In the genomic region with DNA sequence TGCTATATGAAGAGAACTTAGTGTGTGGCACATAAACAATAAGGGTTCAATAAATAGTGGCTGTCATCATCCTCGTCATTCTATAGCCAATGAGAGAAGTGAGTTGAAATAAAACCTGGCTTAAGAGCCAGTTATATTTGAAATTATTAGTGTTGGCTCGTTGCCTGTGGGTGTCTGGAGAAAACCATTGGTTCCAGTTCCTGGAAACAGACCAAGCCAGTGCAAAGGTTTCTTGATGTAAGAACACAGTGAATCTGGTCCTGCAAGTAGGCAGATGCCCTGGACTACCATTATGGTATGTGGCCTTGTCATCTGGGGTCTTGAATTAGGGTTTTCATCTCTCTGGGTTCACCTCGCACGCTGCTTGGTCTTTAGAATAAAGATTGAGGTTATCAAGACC, we compare ENCODE assay signal across 22 cellular contexts.
"Had no signal": no experiment of that assay in that cellular context is flagged by ENCODE, and none has a peak within 500 bp of the region (broad histone marks: within the 10 kb centered on the region; RNA-seq: fewer than 3 reads in every experiment).

No MANE protein-coding gene starts in this region.

- H3K27me3 Mint-ChIP-seq: activated naive CD8-positive, alpha-beta T cell treated with anti-CD3 and anti-CD28 coated beads for 36 hours; naive thymus-derived CD4-positive, alpha-beta T cell; T-cell had no signal

- DNase-seq: activated CD4-positive, alpha-beta T cell treated with anti-CD3 and anti-CD28 coated beads, Interleukin-2, amount 50 U/mL, for 1 hour; activated CD8-positive, alpha-beta memory T cell treated with anti-CD3 and anti-CD28 coated beads for 24 hours; activated naive CD8-positive, alpha-beta T cell treated with anti-CD3 and anti-CD28 coated beads for 36 hours; amygdala; gastrocnemius medialis; heart right ventricle; left cardiac atrium; mammary epithelial cell; naive thymus-derived CD4-positive, alpha-beta T cell; ovary; SK-N-SH; stimulated activated CD4-positive, alpha-beta T cell treated with anti-CD3 and anti-CD28 coated beads, Interleukin-4, amount 100 ng/mL, for 4 hours; stimulated activated CD8-positive, alpha-beta memory T cell treated with anti-CD3 and anti-CD28 coated beads, Interleukin-4, amount 100 ng/mL, for 48 hours; stimulated activated naive CD8-positive, alpha-beta T cell treated with anti-CD3 and anti-CD28 coated beads, Interleukin-15, Interleukin-2, amounts not matched to agents 100 U/mL and 50 U/mL, for 24 hours; T-cell; T-helper 9 cell; trophoblast cell had no signal

- H3K9me3 Mint-ChIP-seq: activated naive CD8-positive, alpha-beta T cell treated with anti-CD3 and anti-CD28 coated beads for 36 hours; T-cell had no signal

- H3K36me3 ChIP-seq: breast epithelium, gastrocnemius medialis, heart right ventricle, ovary, suprapubic skin had no signal

- H3K4me3 Mint-ChIP-seq: activated naive CD8-positive, alpha-beta T cell treated with anti-CD3 and anti-CD28 coated beads for 36 hours; naive thymus-derived CD4-positive, alpha-beta T cell; T-cell had no signal

- H3K4me1 ChIP-seq: breast epithelium, suprapubic skin had no signal

- H3K27me3 ChIP-seq: breast epithelium, gastrocnemius medialis, heart right ventricle, ovary, suprapubic skin had no signal

- H3K9me3 ChIP-seq: breast epithelium, gastrocnemius medialis, heart right ventricle, ovary, SK-N-SH, suprapubic skin had no signal

- FAIRE-seq: colon, endometrium had no signal

- H3K27ac ChIP-seq: breast epithelium, gastrocnemius medialis, heart right ventricle, ovary, skin epidermis, suprapubic skin had no signal

- H3K27ac Mint-ChIP-seq: activated naive CD8-positive, alpha-beta T cell treated with anti-CD3 and anti-CD28 coated beads for 36 hours; naive thymus-derived CD4-positive, alpha-beta T cell; T-cell had no signal

- H3K4me3 ChIP-seq: breast epithelium, gastrocnemius medialis, heart right ventricle, ovary, skin epidermis, suprapubic skin had no signal
